1 cellular context compared by ENCODE assay signal in the genomic region with DNA sequence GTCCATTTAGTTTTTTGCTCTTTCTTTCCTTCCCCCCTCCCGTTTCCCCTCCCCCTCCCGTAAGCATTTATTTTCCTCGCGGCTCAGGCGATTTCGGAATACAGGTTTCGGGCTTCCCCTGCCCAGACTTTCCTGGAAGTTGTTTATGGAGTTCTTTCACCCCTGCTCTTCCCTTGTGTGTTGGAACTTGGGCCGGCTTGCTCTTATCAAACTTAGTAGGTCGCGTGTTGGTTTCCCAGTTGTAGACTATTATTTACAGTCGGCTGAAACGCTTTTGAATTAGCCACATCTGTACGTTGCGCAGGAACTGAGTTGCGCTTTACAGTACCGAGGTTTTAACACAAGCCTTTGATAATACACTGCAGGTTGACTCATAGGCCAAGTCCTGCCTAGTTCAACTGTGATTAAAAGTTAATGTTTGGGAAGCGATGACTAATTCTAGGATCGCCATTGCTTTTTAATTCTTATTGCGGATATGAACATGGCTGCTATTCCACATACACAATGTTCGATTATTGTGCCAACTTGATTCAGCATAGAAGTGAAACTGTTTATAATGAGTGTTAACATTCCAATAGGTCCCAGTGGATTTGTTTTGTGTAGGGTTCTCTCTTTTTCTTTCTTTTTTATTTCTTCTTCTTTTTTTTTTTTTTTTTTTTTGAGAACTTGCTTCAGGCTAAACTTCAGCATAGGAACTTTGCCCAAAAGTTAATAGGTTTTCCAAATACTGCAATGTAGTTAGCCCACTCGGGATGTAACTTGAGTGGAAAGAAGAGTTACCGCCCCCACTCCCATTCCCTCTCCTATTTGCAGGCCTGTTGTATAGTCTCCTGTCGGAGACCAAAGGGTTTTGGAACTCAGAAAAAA.
A peak's percentile ranks its signal among the peaks of the same experiment; 100 is the strongest.
TF ChIP-seq lines count a peak whose summit lies in the region.

No MANE protein-coding gene starts in this region.

TF ChIP-seq in A549, 52 proteins besides CTCF, POLR2A, EP300 and RAD21 (continued from another document):
- TF ChIP-seq GATA3 (IDR thresholded peaks at IDR 0.05; ENCODE audit: borderline replicate concordance): peak; percentile 57; the same call in 1 of the 2 replicates
